22 cellular contexts compared by ENCODE assay signal in the genomic region with DNA sequence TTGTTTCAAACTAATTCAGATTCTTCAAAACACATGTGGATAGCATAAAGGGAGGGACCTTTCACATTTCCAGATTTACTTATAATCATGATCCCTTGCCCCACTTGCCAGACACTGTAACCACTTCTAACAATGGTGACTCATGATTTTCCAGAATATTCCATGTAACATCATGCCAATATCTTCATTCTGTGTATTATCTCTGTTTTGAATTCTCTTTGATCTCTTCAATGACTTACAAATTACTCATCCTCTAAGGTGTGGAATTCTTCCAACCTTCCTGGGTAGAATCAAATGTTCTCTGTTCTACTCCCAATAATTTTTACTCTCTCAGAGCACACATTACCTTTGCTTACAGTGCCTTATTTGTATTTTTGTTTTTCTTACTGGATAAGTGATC.
DNase-seq lines count a peak whose midpoint lies in the region; ATAC-seq, FAIRE-seq and TF ChIP-seq lines count a peak whose summit lies in the region.
"Had no signal": no experiment of that assay in that cellular context is flagged by ENCODE, and none has a peak within 500 bp of the region (broad histone marks: within the 10 kb centered on the region; RNA-seq: fewer than 3 reads in every experiment).

No MANE protein-coding gene starts in this region.

- no peaks in the 10 kb centered on the region for H3K9me3 ChIP-seq in PC-3 (ENCODE audit: low read length)
- peaks cover 16% of the 10 kb centered on the region; the same call in 1 of the 2 replicates for H3K9me3 ChIP-seq in Karpas-422 (ENCODE audit: low read length)

- ATAC-seq in PC-3: peak; percentile 53
- ATAC-seq: SK-N-SH treated with all-trans-retinoic acid at 6 μM for 48 hours had no signal

- no peak overlapping the region for H3K4me2 ChIP-seq in PC-3 (ENCODE audit: low read length)
- no peak overlapping the region for H3K4me2 ChIP-seq in Karpas-422 (ENCODE audit: low read depth, low read length, poor library complexity, severe bottlenecking)

- no peaks in the 10 kb centered on the region for H3K9me2 ChIP-seq in PC-3 (replicated peaks; ENCODE audit: low read length)
- no peaks in the 10 kb centered on the region for H3K9me2 ChIP-seq in Karpas-422 (replicated peaks; ENCODE audit: insufficient read depth, low read length)

- intact Hi-C loops in PC-3 (cut with micrococcal nuclease): no loop called here

- H3K79me2 ChIP-seq in PC-3 (ENCODE audit: low read length) (no peaks in the 10 kb centered on the region), Karpas-422 (ENCODE audit: low read length) (no peaks in the 10 kb centered on the region)

- H2AFZ ChIP-seq in PC-3 (ENCODE audit: low read length): no peak overlapping the region
- no peak overlapping the region for H2AFZ ChIP-seq in Karpas-422 (ENCODE audit: low read length)

- H4K20me1 ChIP-seq in PC-3 (ENCODE audit: low read length): no peaks in the 10 kb centered on the region
- H4K20me1 ChIP-seq in Karpas-422 (ENCODE audit: insufficient read depth, low read depth, low read length): no peaks in the 10 kb centered on the region

- H3K27me3 ChIP-seq in PC-3 (ENCODE audit: low read length): no peaks in the 10 kb centered on the region
- H3K27me3 ChIP-seq in Karpas-422 (ENCODE audit: low read length): no peaks in the 10 kb centered on the region

- TF ChIP-seq CTCF in PC-3 (conservative IDR thresholded peaks at IDR 0.05; ENCODE audit: low read depth, low read length): no peak
- no peak for TF ChIP-seq CTCF in fibroblast of the aortic adventitia (IDR thresholded peaks at IDR 0.05; ENCODE audit: insufficient read depth, low read length)

- H3K4me3 ChIP-seq in PC-3 (ENCODE audit: low read length) (no peak overlapping the region), fibroblast of the aortic adventitia (ENCODE audit: low read depth, low read length) (no peak overlapping the region), Karpas-422 (ENCODE audit: low read length) (no peak overlapping the region)

- H3K36me3 ChIP-seq in PC-3 (ENCODE audit: low read depth, low read length): no peaks in the 10 kb centered on the region
- no peaks in the 10 kb centered on the region for H3K36me3 ChIP-seq in Karpas-422 (ENCODE audit: insufficient read depth, low read length)

- BruUV-seq in PC-3 (replicated peaks; lab: Mats Ljungman, UMichigan): no TSS peak

- H3K27ac ChIP-seq in PC-3 (ENCODE audit: low read length) (no peak overlapping the region), Karpas-422 (ENCODE audit: low read length) (no peak overlapping the region)
- H3K27ac ChIP-seq: C4-2B had no signal

- no peaks in the 10 kb centered on the region for H3F3A ChIP-seq in PC-3 (ENCODE audit: low read length, unreplicated experiment)

- DNase-seq in ELR (ENCODE audit: low read depth) (peak; percentile 2), PC-3 (peak; percentile 40), astrocyte of the hippocampus (ENCODE audit: low read depth, low spot score) (peak; percentile 22), fibroblast of the aortic adventitia (ENCODE audit: low read depth) (peak; percentile 84), SKM-1 (lab: John Stamatoyannopoulos, UW; ENCODE audit: unreplicated experiment) (no peak), RCC 7860 (ENCODE audit: low spot score) (no peak), cortex of kidney (lab: John Stamatoyannopoulos, UW) (no peak), Karpas-422 (no peak)
- DNase-seq: CD8-positive, alpha-beta memory T cell; DMS53; HFFc6; KBM-7; NCI-H1105; NCI-H2029 treated with DMSO at 0.1 percent for 48 hours; NCI-H345; NCI-H524; NCI-H82; SIG-M5 had no signal

- POLR2A ChIA-PET in PC-3 (lab: Charles Lee; ENCODE audit: unreplicated experiment): no interaction called here

- H3K9ac ChIP-seq in PC-3 (ENCODE audit: low read length): no peak overlapping the region
- no peak overlapping the region for H3K9ac ChIP-seq in Karpas-422 (ENCODE audit: low read length)

- no peak for FAIRE-seq in RCC 7860 (lab: Jason Lieb, UNC)
- FAIRE-seq: A204.1, H54 had no signal

- H3K4me1 ChIP-seq in PC-3 (ENCODE audit: insufficient read depth, low read length) (no peaks in the 10 kb centered on the region), Karpas-422 (ENCODE audit: low read length) (no peaks in the 10 kb centered on the region)

- CTCF ChIA-PET in PC-3 (lab: Charles Lee): no interaction called here

Comparison
In these comparisons a context has a peak if more than half of its experiments do, and no peak if none do; other contexts are left out.
1. DNase-seq: peak in ELR (single experiment), PC-3 (single experiment), astrocyte of the hippocampus (single experiment) and fibroblast of the aortic adventitia (single experiment); none in SKM-1 (single experiment), RCC 7860 (single experiment), cortex of kidney (single experiment) and Karpas-422 (single experiment).